Comparison of ENCODE assay signal across 7 cellular contexts in genomic region chr12:3078086-3078820, GRCh38. TPM values are rescaled to one million over a fixed set of nuclear protein-coding genes. Genes with fewer than 3 reads are reported as not detected.
DNase-seq lines count a peak whose midpoint lies in the region; ATAC-seq and TF ChIP-seq lines count a peak whose summit lies in the region.

No MANE protein-coding gene starts in this region.

- POLR2A ChIA-PET in activated CD4-positive, alpha-beta memory T cell treated with anti-CD3 and anti-CD28 coated beads, Interleukin-2, amount 10 ng/mL, durations not matched to agents 7 days and 5 days (lab: Charles Lee): no interaction called here

- H3K27ac Mint-ChIP-seq in HFFc6: peak overlapping the region; percentile 49; the same call in 1 of the 2 replicates
- H3K27ac Mint-ChIP-seq in activated CD4-positive, alpha-beta memory T cell treated with anti-CD3 and anti-CD28 coated beads, Interleukin-2, amount 10 ng/mL, durations not matched to agents 7 days and 5 days: no peak overlapping the region
- H3K27ac Mint-ChIP-seq in stimulated activated effector memory CD8-positive, alpha-beta T cell treated with anti-CD3 and anti-CD28 coated beads, Interleukin-12 subunit alpha, Interleukin-12 subunit beta, amount 100 ng/mL, for 72 hours: no peak overlapping the region

- TF ChIP-seq CTCF in HFFc6 (IDR thresholded peaks at IDR 0.05): no peak

- H3K4me1 Mint-ChIP-seq in HFFc6 (ENCODE audit: low read depth): peaks cover 36% of the 10 kb centered on the region
- H3K4me1 Mint-ChIP-seq in activated CD4-positive, alpha-beta memory T cell treated with anti-CD3 and anti-CD28 coated beads, Interleukin-2, amount 10 ng/mL, durations not matched to agents 7 days and 5 days: peaks cover 4% of the 10 kb centered on the region
- peaks cover 6% of the 10 kb centered on the region for H3K4me1 Mint-ChIP-seq in stimulated activated effector memory CD8-positive, alpha-beta T cell treated with anti-CD3 and anti-CD28 coated beads, Interleukin-12 subunit alpha, Interleukin-12 subunit beta, amount 100 ng/mL, for 72 hours

- H3K9me3 ChIP-seq in iPS-18c (ENCODE audit: control insufficient read depth, insufficient read depth, low read length): no peaks in the 10 kb centered on the region

- CTCF ChIA-PET in activated CD4-positive, alpha-beta memory T cell treated with anti-CD3 and anti-CD28 coated beads, Interleukin-2, amount 10 ng/mL, durations not matched to agents 7 days and 5 days (lab: Charles Lee): interaction anchor here (1.1 kb wide), 1 partner anchor 197 kb away, joined by 4 read pairs; no protein-coding TSS in a partner anchor

- no peaks in the 10 kb centered on the region; the same call in 1 of the 2 replicates for H3K27me3 Mint-ChIP-seq in HFFc6 (ENCODE audit: insufficient read depth)
- H3K27me3 Mint-ChIP-seq in activated CD4-positive, alpha-beta memory T cell treated with anti-CD3 and anti-CD28 coated beads, Interleukin-2, amount 10 ng/mL, durations not matched to agents 7 days and 5 days: peaks cover 22% of the 10 kb centered on the region

- peak overlapping the region; percentile 44; the same call in 1 of the 2 replicates for H3K4me3 ChIP-seq in iPS-18c (ENCODE audit: insufficient read depth, low read depth, low read length)

- peaks cover 3% of the 10 kb centered on the region for H3K36me3 Mint-ChIP-seq in HFFc6 (ENCODE audit: low read depth)
- H3K36me3 Mint-ChIP-seq in activated CD4-positive, alpha-beta memory T cell treated with anti-CD3 and anti-CD28 coated beads, Interleukin-2, amount 10 ng/mL, durations not matched to agents 7 days and 5 days (ENCODE audit: low read depth): no peaks in the 10 kb centered on the region
- H3K36me3 Mint-ChIP-seq in stimulated activated effector memory CD8-positive, alpha-beta T cell treated with anti-CD3 and anti-CD28 coated beads, Interleukin-12 subunit alpha, Interleukin-12 subunit beta, amount 100 ng/mL, for 72 hours: no peaks in the 10 kb centered on the region

- ATAC-seq in stimulated activated effector memory CD8-positive, alpha-beta T cell treated with anti-CD3 and anti-CD28 coated beads, Interleukin-12 subunit alpha, Interleukin-12 subunit beta, amount 100 ng/mL, for 72 hours: no peak
- no peak for ATAC-seq in GM19023 (IDR thresholded peaks at IDR 0.05; ENCODE audit: unreplicated experiment)

- no peaks in the 10 kb centered on the region for H3K9me3 Mint-ChIP-seq in HFFc6
- H3K9me3 Mint-ChIP-seq in activated CD4-positive, alpha-beta memory T cell treated with anti-CD3 and anti-CD28 coated beads, Interleukin-2, amount 10 ng/mL, durations not matched to agents 7 days and 5 days: no peaks in the 10 kb centered on the region
- H3K9me3 Mint-ChIP-seq in stimulated activated effector memory CD8-positive, alpha-beta T cell treated with anti-CD3 and anti-CD28 coated beads, Interleukin-12 subunit alpha, Interleukin-12 subunit beta, amount 100 ng/mL, for 72 hours: no peaks in the 10 kb centered on the region

- DNase-seq in HFFc6: no peak
- DNase-seq in activated CD4-positive, alpha-beta memory T cell treated with anti-CD3 and anti-CD28 coated beads, Interleukin-2, amount 10 ng/mL, durations not matched to agents 7 days and 5 days: no peak
- DNase-seq in stimulated activated effector memory CD8-positive, alpha-beta T cell treated with anti-CD3 and anti-CD28 coated beads, Interleukin-12 subunit alpha, Interleukin-12 subunit beta, amount 100 ng/mL, for 72 hours (ENCODE audit: low spot score in 2 of 2): no peak
- DNase-seq in stimulated activated CD4-positive, alpha-beta T cell treated with anti-CD3 and anti-CD28 coated beads, Interleukin-4, amount 100 ng/mL, for 4 hours: no peak
- no peak for DNase-seq in NCI-H82 (lab: John Stamatoyannopoulos, UW)

- peak overlapping the region; percentile 87 for H3K4me3 Mint-ChIP-seq in HFFc6
- peak overlapping the region; percentile 49 for H3K4me3 Mint-ChIP-seq in activated CD4-positive, alpha-beta memory T cell treated with anti-CD3 and anti-CD28 coated beads, Interleukin-2, amount 10 ng/mL, durations not matched to agents 7 days and 5 days
- peak overlapping the region; percentile 77 for H3K4me3 Mint-ChIP-seq in stimulated activated effector memory CD8-positive, alpha-beta T cell treated with anti-CD3 and anti-CD28 coated beads, Interleukin-12 subunit alpha, Interleukin-12 subunit beta, amount 100 ng/mL, for 72 hours

RNA-seq across cellular contexts. Expression of gene TSPAN9, which starts 1.1 kb away (rescaled TPM):
- 10 to 100 TPM; 18.1 to 35.8 (median 22.7) TPM for total RNA-seq in HFFc6 (2021; fragmentation: NEBNext Ultra II Directional; extraction: Animal tissue kit (Norgen Biotek cat#: 25700))
- total RNA-seq in activated CD4-positive, alpha-beta memory T cell treated with anti-CD3 and anti-CD28 coated beads, Interleukin-2, amount 10 ng/mL, durations not matched to agents 7 days and 5 days: under 1 TPM; 0.18 to 0.28 TPM

Comparison
In these comparisons a context has a peak if more than half of its experiments do, and no peak if none do; other contexts are left out.
1. RNA of gene TSPAN9, which starts 1.1 kb away (total RNA-seq): 18.1 to 35.8 TPM in HFFc6; 0.18 to 0.28 TPM in activated CD4-positive, alpha-beta memory T cell treated with anti-CD3 and anti-CD28 coated beads, Interleukin-2, amount 10 ng/mL, durations not matched to agents 7 days and 5 days; every median in the first group is over 10 times any median in the second.
2. Peak in every context shown above with its lines, with median percentiles within 50 percentile points of each other: H3K4me3 Mint-ChIP-seq.